Comparison of ENCODE assay signal across 9 cellular contexts in the genomic region with DNA sequence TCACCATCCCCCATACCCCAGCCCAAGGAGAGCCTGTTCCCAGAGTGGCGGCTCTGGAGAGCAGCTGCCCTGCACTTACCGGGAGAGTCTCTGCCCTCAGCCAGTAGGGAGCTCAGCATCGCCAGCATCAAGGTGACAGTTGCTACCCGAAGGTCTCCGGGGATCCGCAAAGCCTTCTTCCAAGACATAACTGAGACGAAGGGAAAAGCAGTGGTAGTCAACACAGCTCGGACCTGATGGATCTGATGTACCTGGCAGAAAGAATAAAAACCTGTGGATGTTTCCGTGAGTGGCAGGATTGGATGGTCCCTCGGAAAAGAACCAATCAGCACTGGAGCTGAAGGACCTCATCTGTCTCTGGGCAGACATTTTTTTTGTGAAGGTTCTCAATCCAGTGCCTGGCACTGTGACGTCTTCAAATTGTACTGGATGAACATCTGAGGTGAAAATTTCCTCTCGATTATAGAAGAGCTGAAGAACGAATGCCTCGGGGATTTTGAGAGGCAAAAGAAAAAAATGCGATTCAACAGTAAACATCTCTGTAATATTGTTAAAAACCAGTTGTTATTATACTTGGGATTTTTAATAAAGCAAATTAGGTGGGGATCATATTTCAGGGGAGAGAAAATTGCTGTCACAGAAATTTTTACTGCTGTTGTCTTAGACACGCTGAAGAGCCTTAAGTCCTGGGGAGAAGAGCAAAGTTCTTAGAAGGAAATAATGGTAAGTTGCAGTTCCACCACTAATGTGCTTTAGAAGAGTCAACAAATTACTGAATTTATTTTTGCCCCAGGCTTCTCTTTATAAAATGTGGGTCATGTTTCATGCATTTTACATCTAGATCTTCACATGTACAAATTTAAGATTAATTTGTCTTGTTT. TPM values are rescaled to one million over a fixed set of nuclear protein-coding genes. Genes with fewer than 3 reads are reported as not detected.
DNase-seq lines count a peak whose midpoint lies in the region; ATAC-seq and TF ChIP-seq lines count a peak whose summit lies in the region.
"Had no signal": no experiment of that assay in that cellular context is flagged by ENCODE, and none has a peak within 500 bp of the region (broad histone marks: within the 10 kb centered on the region; RNA-seq: fewer than 3 reads in every experiment).

A gene (minus strand): TSS at position 238 of the 881 bp plus-strand sequence. CDS start 50 bp downstream, at position 188.

- no peak for TF ChIP-seq CTCF in upper lobe of right lung (IDR thresholded peaks at IDR 0.05)
- TF ChIP-seq CTCF in osteocyte (IDR thresholded peaks at IDR 0.05), result no peak

- no peaks in the 10 kb centered on the region for H3K36me3 Mint-ChIP-seq in activated CD4-positive, alpha-beta T cell treated with anti-CD3 and anti-CD28 coated beads for 36 hours (ENCODE audit: low read depth)
- no peaks in the 10 kb centered on the region for H3K36me3 Mint-ChIP-seq in osteocyte (ENCODE audit: unreplicated experiment)

- ATAC-seq in GM21360 (IDR thresholded peaks at IDR 0.05; ENCODE audit: unreplicated experiment), result peak; percentile 54
- ATAC-seq in activated CD4-positive, alpha-beta T cell treated with anti-CD3 and anti-CD28 coated beads for 36 hours, result peak; percentile 81
- ATAC-seq in upper lobe of right lung, result peak; percentile 83

- peaks cover 3% of the 10 kb centered on the region for H3K27me3 ChIP-seq in effector memory CD4-positive, alpha-beta T cell (replicated peaks; ENCODE audit: control insufficient read depth, insufficient read depth, low read length, poor library complexity, severe bottlenecking)
- no peaks in the 10 kb centered on the region for H3K27me3 ChIP-seq in upper lobe of right lung

- intact Hi-C loops in activated CD4-positive, alpha-beta T cell treated with anti-CD3 and anti-CD28 coated beads for 36 hours (cut with DNase I, micrococcal nuclease), result loop anchor here (1.0 to 2.0 kb wide), 3 partner anchors 44 to 95 kb away; no protein-coding TSS in a partner anchor
- intact Hi-C loops in upper lobe of right lung (cut with DNase I), result loop anchor here (10.0 kb wide), 1 partner anchor 98 kb away; a partner anchor contains a TSS

- H3K27ac Mint-ChIP-seq in activated CD4-positive, alpha-beta T cell treated with anti-CD3 and anti-CD28 coated beads for 36 hours, result peak within 1 kb of the TSS; percentile 58
- no peak within 1 kb of the TSS for H3K27ac Mint-ChIP-seq in osteocyte (ENCODE audit: unreplicated experiment)

- CTCF ChIA-PET in activated CD4-positive, alpha-beta T cell treated with anti-CD3 and anti-CD28 coated beads for 36 hours (lab: Charles Lee), result interaction anchor here (1.0 to 1.2 kb wide), 2 partner anchors 34 to 119 kb away, joined by 3 read pairs; no protein-coding TSS in a partner anchor

- peak within 1 kb of the TSS; percentile 68 for H3K4me3 Mint-ChIP-seq in activated CD4-positive, alpha-beta T cell treated with anti-CD3 and anti-CD28 coated beads for 36 hours
- H3K4me3 Mint-ChIP-seq in osteocyte (ENCODE audit: unreplicated experiment), result no peak within 1 kb of the TSS

- no peaks in the 10 kb centered on the region for H3K9me3 Mint-ChIP-seq in activated CD4-positive, alpha-beta T cell treated with anti-CD3 and anti-CD28 coated beads for 36 hours (ENCODE audit: low read depth)
- no peaks in the 10 kb centered on the region for H3K9me3 Mint-ChIP-seq in osteocyte (ENCODE audit: unreplicated experiment)

- POLR2A ChIA-PET in activated CD4-positive, alpha-beta T cell treated with anti-CD3 and anti-CD28 coated beads for 36 hours (lab: Charles Lee), result interaction anchor here (0.6 kb wide), 1 partner anchor 211 kb away, joined by 5 read pairs; no protein-coding TSS in a partner anchor

- peak within 1 kb of the TSS; percentile 54 for H3K4me3 ChIP-seq in effector memory CD4-positive, alpha-beta T cell (ENCODE audit: insufficient read depth, low read depth, low read length, poor library complexity, severe bottlenecking)
- no peak within 1 kb of the TSS for H3K4me3 ChIP-seq in upper lobe of right lung
- H3K4me3 ChIP-seq: thoracic aorta had no signal

- H3K9me3 ChIP-seq in effector memory CD4-positive, alpha-beta T cell (ENCODE audit: control insufficient read depth, low read length), result no peaks in the 10 kb centered on the region
- H3K9me3 ChIP-seq in upper lobe of right lung, result no peaks in the 10 kb centered on the region

- H3K4me1 ChIP-seq in effector memory CD4-positive, alpha-beta T cell (ENCODE audit: control insufficient read depth, insufficient read depth, low read length, poor library complexity, severe bottlenecking), result peaks cover 15% of the 10 kb centered on the region
- H3K4me1 ChIP-seq in upper lobe of right lung, result no peaks in the 10 kb centered on the region

- no peaks in the 10 kb centered on the region for H3K36me3 ChIP-seq in effector memory CD4-positive, alpha-beta T cell (ENCODE audit: control insufficient read depth, insufficient read depth, low read length)
- no peaks in the 10 kb centered on the region for H3K36me3 ChIP-seq in upper lobe of right lung
- H3K36me3 ChIP-seq: thoracic aorta had no signal

- H3K27me3 Mint-ChIP-seq in activated CD4-positive, alpha-beta T cell treated with anti-CD3 and anti-CD28 coated beads for 36 hours, result peaks cover 18% of the 10 kb centered on the region
- H3K27me3 Mint-ChIP-seq in osteocyte (ENCODE audit: unreplicated experiment), result peaks cover 44% of the 10 kb centered on the region

- peak within 1 kb of the TSS; percentile 41 for H3K27ac ChIP-seq in effector memory CD4-positive, alpha-beta T cell (ENCODE audit: insufficient read depth, low read length, poor library complexity, severe bottlenecking)
- H3K27ac ChIP-seq in upper lobe of right lung, result no peak within 1 kb of the TSS
- H3K27ac ChIP-seq: thoracic aorta had no signal

- peak; percentile 53 for DNase-seq in GDM1 (lab: John Stamatoyannopoulos, UW)
- peak; percentile 20 for DNase-seq in HuH-7.5 (ENCODE audit: low spot score)
- DNase-seq in activated CD4-positive, alpha-beta T cell treated with anti-CD3 and anti-CD28 coated beads for 36 hours, result peak; percentile 60
- DNase-seq in effector memory CD4-positive, alpha-beta T cell, result peak; percentile 26 to 53 (median 52)
- DNase-seq in mucosa of gallbladder (ENCODE audit: low spot score), result peak; percentile 43
- DNase-seq in upper lobe of right lung, result no peak
- no peak for DNase-seq in osteocyte (ENCODE audit: extremely low spot score, unreplicated experiment)

- H3K4me1 Mint-ChIP-seq in activated CD4-positive, alpha-beta T cell treated with anti-CD3 and anti-CD28 coated beads for 36 hours, result peaks cover 44% of the 10 kb centered on the region
- no peaks in the 10 kb centered on the region for H3K4me1 Mint-ChIP-seq in osteocyte (ENCODE audit: unreplicated experiment)

RNA-seq across cellular contexts. Expression of the gene that starts here (rescaled TPM):
- 1 to 10 TPM; 2.3 to 3.1 TPM for total RNA-seq in activated CD4-positive, alpha-beta T cell treated with anti-CD3 and anti-CD28 coated beads for 36 hours
- total RNA-seq in mucosa of gallbladder, result 23.2 TPM
- total RNA-seq in upper lobe of right lung, result 94.9 TPM
- not detected in 2 replicates for total RNA-seq in osteocyte

Comparison
In these comparisons a context has a peak if more than half of its experiments do, and no peak if none do; other contexts are left out.
1. DNase-seq: peak in GDM1 (single experiment), HuH-7.5 (single experiment), activated CD4-positive, alpha-beta T cell treated with anti-CD3 and anti-CD28 coated beads for 36 hours (single experiment), effector memory CD4-positive, alpha-beta T cell (3 of 3) and mucosa of gallbladder (single experiment); none in upper lobe of right lung (single experiment) and osteocyte (single experiment).
2. Peak in every context shown above with its lines, with median percentiles within 50 percentile points of each other: ATAC-seq.